In genomic region chr17:79138826-79139225, GRCh38 we compare ENCODE assay signal across 36 cellular contexts.
"Had no signal": no experiment of that assay in that cellular context is flagged by ENCODE, and none has a peak within 500 bp of the region (broad histone marks: within the 10 kb centered on the region; RNA-seq: fewer than 3 reads in every experiment).

No MANE protein-coding gene starts in this region.

- H3K36me3 Mint-ChIP-seq: activated naive CD4-positive, alpha-beta T cell treated with anti-CD3 and anti-CD28 coated beads, Interleukin-2, amount 50 U/mL, for 24 hours; activated naive CD8-positive, alpha-beta T cell treated with anti-CD3 and anti-CD28 coated beads for 36 hours had no signal

- H3K4me3 Mint-ChIP-seq: activated B cell treated with CpG ODN at 0.5 μM for 24 hours; activated CD8-positive, alpha-beta T cell treated with anti-CD3 and anti-CD28 coated beads for 36 hours; activated naive CD4-positive, alpha-beta T cell treated with anti-CD3 and anti-CD28 coated beads for 36 hours; activated naive CD4-positive, alpha-beta T cell treated with anti-CD3 and anti-CD28 coated beads, Interleukin-2, amount 50 U/mL, for 24 hours; activated naive CD8-positive, alpha-beta T cell treated with anti-CD3 and anti-CD28 coated beads for 36 hours; activated naive CD8-positive, alpha-beta T cell treated with anti-CD3 and anti-CD28 coated beads, Interleukin-2, amount 50 U/mL, for 24 hours; activated T-cell treated with anti-CD3 and anti-CD28 coated beads, Interleukin-2, amount 50 U/mL, for 4 hours; activated T-helper 1 cell treated with anti-CD3 and anti-CD28 coated beads, Interleukin-12 subunit alpha, Interleukin-12 subunit beta, Interleukin-2, Interleukin-4 antibody, amounts not matched to agents 30 ng/mL and 10 ng/mL and 1 ng/mL, durations not matched to agents 14 hours and 24 hours and 36 hours; effector memory CD8-positive, alpha-beta T cell; T-helper 17 cell; T-helper 2 cell treated with Interferon-gamma antibody and Interleukin-4, amounts not matched to agents 5 μg/mL and 100 μg/mL, for 36 hours had no signal

- H3K27me3 ChIP-seq: cardiac muscle cell had no signal

- ATAC-seq: activated CD4-positive, CD25-positive, alpha-beta regulatory T cell treated with anti-CD3 and anti-CD28 coated beads, Interleukin-2, amount 50 U/mL, for 24 hours; activated CD8-positive, alpha-beta T cell treated with anti-CD3 and anti-CD28 coated beads for 36 hours; activated naive CD8-positive, alpha-beta T cell treated with anti-CD3 and anti-CD28 coated beads, Interleukin-2, amount 50 U/mL, for 24 hours; activated T-cell treated with anti-CD3 and anti-CD28 coated beads, Interleukin-2, amount 50 U/mL, for 4 hours; body of pancreas; effector memory CD8-positive, alpha-beta T cell; gastroesophageal sphincter; T-helper 17 cell had no signal

- H3K27ac ChIP-seq: adrenal gland, body of pancreas, cardiac muscle cell, epithelial cell of prostate, esophagus squamous epithelium, gastroesophageal sphincter, WERI-Rb-1 had no signal

- H3K27ac Mint-ChIP-seq: activated B cell treated with CpG ODN at 0.5 μM for 24 hours; activated CD8-positive, alpha-beta T cell treated with anti-CD3 and anti-CD28 coated beads for 36 hours; activated naive CD4-positive, alpha-beta T cell treated with anti-CD3 and anti-CD28 coated beads for 36 hours; activated naive CD4-positive, alpha-beta T cell treated with anti-CD3 and anti-CD28 coated beads, Interleukin-2, amount 50 U/mL, for 24 hours; activated naive CD8-positive, alpha-beta T cell treated with anti-CD3 and anti-CD28 coated beads for 36 hours; activated naive CD8-positive, alpha-beta T cell treated with anti-CD3 and anti-CD28 coated beads, Interleukin-2, amount 50 U/mL, for 24 hours; activated T-helper 1 cell treated with anti-CD3 and anti-CD28 coated beads, Interleukin-12 subunit alpha, Interleukin-12 subunit beta, Interleukin-2, Interleukin-4 antibody, amounts not matched to agents 30 ng/mL and 10 ng/mL and 1 ng/mL, durations not matched to agents 14 hours and 24 hours and 36 hours; activated T-helper 2 cell treated with anti-CD3 and anti-CD28 coated beads, Interferon-gamma antibody, Interleukin-2, Interleukin-4, amounts not matched to agents 10 μg/mL and 5 μg/mL and 100 μg/mL, durations not matched to agents 14 hours and 24 hours and 36 hours; effector memory CD8-positive, alpha-beta T cell; T-helper 17 cell; T-helper 2 cell treated with Interferon-gamma antibody and Interleukin-4, amounts not matched to agents 5 μg/mL and 100 μg/mL, for 36 hours had no signal

- H3K4me1 Mint-ChIP-seq: activated B cell treated with CpG ODN at 0.5 μM for 24 hours; activated naive CD4-positive, alpha-beta T cell treated with anti-CD3 and anti-CD28 coated beads, Interleukin-2, amount 50 U/mL, for 24 hours; activated naive CD8-positive, alpha-beta T cell treated with anti-CD3 and anti-CD28 coated beads for 36 hours; activated naive CD8-positive, alpha-beta T cell treated with anti-CD3 and anti-CD28 coated beads, Interleukin-2, amount 50 U/mL, for 24 hours had no signal

- H3K36me3 ChIP-seq: adrenal gland, cardiac muscle cell, esophagus squamous epithelium, gastroesophageal sphincter, WERI-Rb-1 had no signal

- DNase-seq: activated B cell treated with CpG ODN at 0.5 μM for 24 hours; activated CD4-positive, alpha-beta T cell treated with anti-CD3 and anti-CD28 coated beads for 48 hours; activated CD4-positive, alpha-beta T cell treated with anti-CD3 and anti-CD28 coated beads, Interleukin-2, amount 50 U/mL, for 1 hour; activated CD4-positive, alpha-beta T cell treated with anti-CD3 and anti-CD28 coated beads, Interleukin-2, amount 50 U/mL, for 48 hours; activated CD8-positive, alpha-beta memory T cell treated with anti-CD3 and anti-CD28 coated beads for 24 hours; activated CD8-positive, alpha-beta T cell treated with anti-CD3 and anti-CD28 coated beads for 36 hours; activated effector memory CD4-positive, alpha-beta T cell treated with anti-CD3 and anti-CD28 coated beads, Interleukin-2, amount 50 U/mL, for 16 hours; activated naive CD4-positive, alpha-beta T cell treated with anti-CD3 and anti-CD28 coated beads for 36 hours; activated naive CD8-positive, alpha-beta T cell treated with anti-CD3 and anti-CD28 coated beads for 36 hours; activated naive CD8-positive, alpha-beta T cell treated with anti-CD3 and anti-CD28 coated beads, Interleukin-2, amount 50 U/mL, for 24 hours; activated T-cell treated with anti-CD3 and anti-CD28 coated beads, Interleukin-2, amount 50 U/mL, for 4 hours; adrenal gland; amygdala; aorta; body of pancreas; central memory CD4-positive, alpha-beta T cell; cerebellar nuclear complex; cortex of kidney; dermis blood vessel endothelial cell; effector CD4-positive, alpha-beta T cell; effector memory CD8-positive, alpha-beta T cell; esophagus squamous epithelium; foreskin melanocyte; head of caudate nucleus; T-helper 1 cell; T-helper 17 cell; T1000; WERI-Rb-1 had no signal

- H3K9me3 ChIP-seq: adrenal gland, body of pancreas, esophagus squamous epithelium, gastroesophageal sphincter had no signal

- H3K4me3 ChIP-seq: adrenal gland, body of pancreas, cardiac muscle cell, esophagus squamous epithelium, gastroesophageal sphincter had no signal

- H3K4me1 ChIP-seq: adrenal gland, body of pancreas had no signal

- H3K9me3 Mint-ChIP-seq: activated B cell treated with CpG ODN at 0.5 μM for 24 hours; activated CD8-positive, alpha-beta T cell treated with anti-CD3 and anti-CD28 coated beads for 36 hours; activated naive CD4-positive, alpha-beta T cell treated with anti-CD3 and anti-CD28 coated beads, Interleukin-2, amount 50 U/mL, for 24 hours; activated naive CD8-positive, alpha-beta T cell treated with anti-CD3 and anti-CD28 coated beads for 36 hours; activated T-cell treated with anti-CD3 and anti-CD28 coated beads, Interleukin-2, amount 50 U/mL, for 4 hours; activated T-helper 1 cell treated with anti-CD3 and anti-CD28 coated beads, Interleukin-12 subunit alpha, Interleukin-12 subunit beta, Interleukin-2, Interleukin-4 antibody, amounts not matched to agents 30 ng/mL and 10 ng/mL and 1 ng/mL, durations not matched to agents 14 hours and 24 hours and 36 hours; T-helper 2 cell treated with Interferon-gamma antibody and Interleukin-4, amounts not matched to agents 5 μg/mL and 100 μg/mL, for 36 hours had no signal
